ENCODE assay signal across 8 cellular contexts in the genomic region with DNA sequence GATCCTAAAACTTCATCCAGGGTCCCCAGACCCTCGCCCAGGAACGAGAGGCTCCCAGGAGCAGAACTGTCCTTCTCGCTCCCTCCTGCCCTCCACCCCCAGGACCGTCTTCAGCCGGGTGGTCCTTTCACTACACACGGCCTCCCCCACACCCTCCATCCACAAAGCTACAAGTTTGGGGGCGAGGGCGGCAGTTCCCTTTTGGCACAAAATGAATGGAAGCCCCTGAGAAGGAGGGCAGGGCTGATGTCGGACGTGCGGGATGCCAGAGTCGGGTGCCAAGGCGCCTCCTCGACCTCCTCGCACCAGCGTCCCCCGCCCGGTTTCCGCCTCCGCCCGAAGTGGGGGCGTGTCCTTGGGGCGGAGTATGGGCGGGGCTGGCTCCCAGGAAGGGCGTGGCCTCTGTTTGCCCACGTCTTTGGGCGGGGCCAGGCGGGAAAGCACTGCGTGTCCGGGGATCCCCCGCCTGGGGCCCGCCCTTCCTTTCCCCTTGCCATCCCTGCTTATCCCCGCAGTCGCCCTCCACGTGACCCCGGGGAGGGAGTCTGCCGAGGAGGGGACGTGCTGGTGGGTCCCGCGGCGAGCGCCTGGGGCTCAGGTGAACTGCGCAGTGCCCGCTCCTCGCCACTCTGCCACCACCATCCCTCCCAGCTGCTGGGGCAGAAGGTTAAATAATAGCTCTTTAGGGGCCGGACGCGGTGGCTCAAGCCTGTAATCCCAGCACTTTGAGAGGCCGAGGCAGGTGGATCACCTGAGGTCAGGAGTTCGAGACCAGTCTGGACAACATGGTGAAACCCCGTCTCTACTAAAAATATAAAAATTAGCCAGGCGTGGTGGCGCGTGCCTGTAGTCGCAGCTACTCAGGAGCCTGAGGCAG. TPM values are rescaled to one million over a fixed set of nuclear protein-coding genes. Genes with fewer than 3 reads are reported as not detected.
A peak's percentile ranks its signal among the peaks of the same experiment; 100 is the strongest.
DNase-seq lines count a peak whose midpoint lies in the region; ATAC-seq, FAIRE-seq and TF ChIP-seq lines count a peak whose summit lies in the region.

No MANE protein-coding gene starts in this region.

- peak; percentile 72 for ATAC-seq in GM19043 (IDR thresholded peaks at IDR 0.05; ENCODE audit: low read depth, unreplicated experiment)
- peak; percentile 62 for ATAC-seq in HG03378 (IDR thresholded peaks at IDR 0.05; ENCODE audit: unreplicated experiment)
- ATAC-seq in activated CD4-positive, CD25-positive, alpha-beta regulatory T cell treated with anti-CD3 and anti-CD28 coated beads, Interleukin-2, amount 50 U/mL, for 24 hours = peak; percentile 88
- ATAC-seq in central memory CD8-positive, alpha-beta T cell (replicated peaks; ENCODE audit: extremely low read depth, poor library complexity, severe bottlenecking) = peak; percentile 86

- peak; percentile 82 for FAIRE-seq in kidney (lab: Jason Lieb, UNC)

- TF ChIP-seq CTCF in kidney (IDR thresholded peaks at IDR 0.05; ENCODE audit: borderline replicate concordance, extremely low read depth, insufficient read depth) = no peak

- peaks cover 6% of the 10 kb centered on the region for H3K36me3 Mint-ChIP-seq in central memory CD8-positive, alpha-beta T cell (ENCODE audit: insufficient read depth)

- peak overlapping the region; percentile 70 to 71 for H3K4me3 ChIP-seq in kidney (ENCODE audit: low read length in 2 of 2)

- no peaks in the 10 kb centered on the region for H3K9me3 Mint-ChIP-seq in central memory CD8-positive, alpha-beta T cell

- H3K9ac ChIP-seq in kidney (ENCODE audit: low read length in 2 of 2) = peak overlapping the region; percentile 59 to 80

- no peaks in the 10 kb centered on the region for H3K9me3 ChIP-seq in kidney (ENCODE audit: control insufficient read depth in 1 of 2, low read length in 2 of 2)

- H3K4me1 Mint-ChIP-seq in central memory CD8-positive, alpha-beta T cell = peaks cover 33% of the 10 kb centered on the region

- H3K4me1 ChIP-seq in kidney (ENCODE audit: control insufficient read depth in 1 of 2, insufficient read depth in 1 of 2, low read depth in 1 of 2, low read length in 2 of 2) = peaks cover 3 to 16% of the 10 kb centered on the region in 2 donors

- H3K27ac ChIP-seq in kidney (ENCODE audit: low read depth in 2 of 2, low read length in 2 of 2) = peak overlapping the region; percentile 84 to 85

- peak; percentile 96 for DNase-seq in AG08396 (ENCODE audit: low spot score)
- DNase-seq in NCI-H446 treated with DMSO at 0.1 percent for 48 hours (lab: John Stamatoyannopoulos, UW) = peak; percentile 66
- peak; percentile 97 to 98 for DNase-seq in central memory CD8-positive, alpha-beta T cell (ENCODE audit: low spot score in 2 of 2)
- DNase-seq in kidney = peak; percentile 98
- DNase-seq in stimulated activated CD4-positive, alpha-beta T cell treated with anti-CD3 and anti-CD28 coated beads, Interleukin-15, amount 100 ng/mL, for 48 hours (ENCODE audit: low read depth in 2 of 2) = peak; percentile 88 to 94

- peak overlapping the region; percentile 91 for H3K27ac Mint-ChIP-seq in central memory CD8-positive, alpha-beta T cell (ENCODE audit: low read depth)

- peak overlapping the region; percentile 86 for H3K4me3 Mint-ChIP-seq in central memory CD8-positive, alpha-beta T cell

- no peaks in the 10 kb centered on the region for H3K27me3 Mint-ChIP-seq in central memory CD8-positive, alpha-beta T cell

- H3K36me3 ChIP-seq in kidney (ENCODE audit: control insufficient read depth in 1 of 2, insufficient read depth in 2 of 2, low read length in 2 of 2) = peaks cover 0 to 6% of the 10 kb centered on the region in 2 donors

- intact Hi-C loops in kidney (cut with DNase I) = no loop called here

RNA-seq across cellular contexts. Expression of a gene that starts 0.9 kb away (rescaled TPM):
- 64.2 TPM for total RNA-seq in kidney
- 60.0 TPM for polyA plus RNA-seq in kidney (ENCODE audit: insufficient read depth, low read depth, low replicate concordance)

RNA-seq across cellular contexts. Expression of a gene that starts 6.1 kb away (rescaled TPM):
- total RNA-seq in kidney = 3.9 TPM
- 1.3 TPM for polyA plus RNA-seq in kidney (ENCODE audit: insufficient read depth, low read depth, low replicate concordance)

RNA-seq across cellular contexts. Expression of a gene that starts 13.3 kb away (rescaled TPM):
- total RNA-seq in kidney = 54.9 TPM
- polyA plus RNA-seq in kidney (ENCODE audit: insufficient read depth, low read depth, low replicate concordance) = 31.2 TPM

RNA-seq across cellular contexts. Expression of a gene that starts 14.8 kb away (rescaled TPM):
- 58.0 TPM for total RNA-seq in kidney
- 105 TPM for polyA plus RNA-seq in kidney (ENCODE audit: insufficient read depth, low read depth, low replicate concordance)

RNA-seq across cellular contexts. Expression of a gene that starts 15.5 kb away (rescaled TPM):
- 705 TPM for total RNA-seq in kidney
- polyA plus RNA-seq in kidney (ENCODE audit: insufficient read depth, low read depth, low replicate concordance) = 846 TPM

Comparison
In these comparisons a context has a peak if more than half of its experiments do, and no peak if none do; other contexts are left out.
1. Peak in every context shown above with its lines: DNase-seq, ATAC-seq, H3K4me3 ChIP-seq and H3K27ac ChIP-seq.